In the genomic region with DNA sequence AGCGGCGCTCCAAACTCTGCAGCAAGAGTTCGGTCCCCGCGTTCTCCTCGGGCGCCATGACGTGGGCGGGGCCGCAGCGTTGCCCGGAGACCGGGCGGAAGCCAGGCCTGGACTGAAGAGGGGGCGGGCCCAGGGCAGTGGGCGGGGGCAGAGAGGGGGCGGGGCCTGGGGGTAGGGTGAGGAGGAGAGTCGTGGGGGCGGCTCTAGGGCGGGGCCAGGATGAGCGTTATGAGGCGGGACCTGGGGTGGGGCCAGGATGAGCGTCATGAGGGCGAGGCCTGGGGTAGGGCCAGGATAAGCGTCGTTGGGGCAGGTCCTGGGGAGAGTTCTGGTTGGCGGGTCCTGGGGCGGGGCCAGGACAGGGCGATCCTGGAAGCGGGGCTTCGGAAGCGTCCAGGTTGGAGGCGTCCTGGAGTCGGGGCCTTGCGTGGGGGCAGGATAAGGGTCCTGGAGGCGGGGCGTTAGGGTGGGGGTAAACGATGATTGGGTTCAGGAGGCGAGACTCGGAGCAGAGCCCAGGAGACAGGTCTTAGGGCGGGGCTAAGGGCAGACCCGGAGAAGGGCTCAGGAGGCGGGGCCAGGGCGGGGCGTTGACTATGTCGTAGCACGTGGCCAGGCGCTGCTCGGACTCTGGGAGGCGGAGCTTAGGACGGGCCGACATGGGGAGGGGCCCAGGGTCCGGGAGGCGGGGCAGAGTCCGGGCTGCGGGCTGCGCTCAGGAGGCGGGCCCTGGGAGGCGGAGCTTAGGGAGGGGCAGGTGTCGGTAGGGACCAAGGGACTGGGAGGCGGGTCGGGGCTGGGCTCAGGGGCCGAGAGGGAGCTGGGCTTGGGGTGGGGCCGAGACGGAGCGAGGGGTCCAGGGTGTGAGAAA, we compare ENCODE assay signal across 8 cellular contexts.
DNase-seq lines count a peak whose midpoint lies in the region; ATAC-seq, FAIRE-seq and TF ChIP-seq lines count a peak whose summit lies in the region.
"Not testable (repeated sequence)": the region's sequence is repeated elsewhere in the genome, so short reads cannot be mapped to it uniquely, and the experiment has no call there.

No MANE protein-coding gene starts in this region.

- peak overlapping the region; percentile 86 for H3K4me3 Mint-ChIP-seq in activated CD4-positive, alpha-beta T cell treated with anti-CD3 and anti-CD28 coated beads, Interleukin-2, amount 10 ng/mL, durations not matched to agents 7 days and 5 days

- H3K4me3 ChIP-seq in AG10803 (ENCODE audit: low read length) (peak overlapping the region; percentile 69), colonic mucosa (peak overlapping the region; percentile 74)

- peak overlapping the region; percentile 68 to 73 for H3K9ac ChIP-seq in colonic mucosa (ENCODE audit: low read depth in 2 of 2, low read length in 2 of 2)

- CTCF ChIA-PET in activated CD4-positive, alpha-beta T cell treated with anti-CD3 and anti-CD28 coated beads, Interleukin-2, amount 10 ng/mL, durations not matched to agents 7 days and 5 days (lab: Charles Lee): interaction anchor here (0.7 to 1.2 kb wide), 3 partner anchors 107 to 1291 kb away, joined by 3 read pairs; no protein-coding TSS in a partner anchor

- peak overlapping the region; percentile 60 for H3K27ac ChIP-seq in colonic mucosa
- peak overlapping the region; percentile 92 for H3K27ac ChIP-seq in layer of hippocampus (ENCODE audit: low read depth, low read length)

- ATAC-seq in HG03558 (IDR thresholded peaks at IDR 0.05; ENCODE audit: extremely low read depth, unreplicated experiment): peak; percentile 50

- not testable (repeated sequence) for H3K36me3 ChIP-seq in colonic mucosa

- not testable (repeated sequence) for H3K27me3 ChIP-seq in colonic mucosa; layer of hippocampus (ENCODE audit: control insufficient read depth, insufficient read depth, low read length)

- not testable (repeated sequence) for H3K9me3 ChIP-seq in colonic mucosa

- peak overlapping the region; percentile 97 for H3K27ac Mint-ChIP-seq in activated CD4-positive, alpha-beta T cell treated with anti-CD3 and anti-CD28 coated beads, Interleukin-2, amount 10 ng/mL, durations not matched to agents 7 days and 5 days

- FAIRE-seq in GM19239 (lab: Jason Lieb, UNC): peak; percentile 59

- H3K9me3 Mint-ChIP-seq in activated CD4-positive, alpha-beta T cell treated with anti-CD3 and anti-CD28 coated beads, Interleukin-2, amount 10 ng/mL, durations not matched to agents 7 days and 5 days: not testable (repeated sequence)

- not testable (repeated sequence) for H3K36me3 Mint-ChIP-seq in activated CD4-positive, alpha-beta T cell treated with anti-CD3 and anti-CD28 coated beads, Interleukin-2, amount 10 ng/mL, durations not matched to agents 7 days and 5 days (ENCODE audit: low read depth)

- DNase-seq in AG10803 (ENCODE audit: low read depth) (peak; percentile 96), GM19239 (ENCODE audit: insufficient read length, low spot score) (peak; percentile 80), NCI-H69 (lab: John Stamatoyannopoulos, UW) (peak; percentile 96), colonic mucosa (peak; percentile 99)
- peak; percentile 98 for DNase-seq in activated CD4-positive, alpha-beta T cell treated with anti-CD3 and anti-CD28 coated beads, Interleukin-2, amount 10 ng/mL, durations not matched to agents 7 days and 5 days
- DNase-seq in stimulated activated CD4-positive, alpha-beta T cell treated with anti-CD3 and anti-CD28 coated beads, Interleukin-15, amount 100 ng/mL, for 48 hours (ENCODE audit: low read depth in 2 of 2): peak; percentile 96 to 98

- H3K27me3 Mint-ChIP-seq in activated CD4-positive, alpha-beta T cell treated with anti-CD3 and anti-CD28 coated beads, Interleukin-2, amount 10 ng/mL, durations not matched to agents 7 days and 5 days: not testable (repeated sequence)

- TF ChIP-seq CTCF in AG10803 (conservative IDR thresholded peaks at IDR 0.05; ENCODE audit: low read length); colonic mucosa (IDR thresholded peaks at IDR 0.05): not testable (repeated sequence)

- POLR2A ChIA-PET in activated CD4-positive, alpha-beta T cell treated with anti-CD3 and anti-CD28 coated beads, Interleukin-2, amount 10 ng/mL, durations not matched to agents 7 days and 5 days (lab: Charles Lee): not testable (repeated sequence)

- not testable (repeated sequence) for H3K4me1 ChIP-seq in colonic mucosa

- intact Hi-C loops in colonic mucosa (cut with DNase I): not testable (repeated sequence)

- peaks cover 12% of the 10 kb centered on the region for H3K4me1 Mint-ChIP-seq in activated CD4-positive, alpha-beta T cell treated with anti-CD3 and anti-CD28 coated beads, Interleukin-2, amount 10 ng/mL, durations not matched to agents 7 days and 5 days

Comparison
In these comparisons a context has a peak if more than half of its experiments do, and no peak if none do; other contexts are left out.
1. Peak in every context shown above with its lines: DNase-seq, ATAC-seq, H3K4me3 ChIP-seq and H3K27ac ChIP-seq.